ENCODE assay signal across 1 cellular context in the genomic region with DNA sequence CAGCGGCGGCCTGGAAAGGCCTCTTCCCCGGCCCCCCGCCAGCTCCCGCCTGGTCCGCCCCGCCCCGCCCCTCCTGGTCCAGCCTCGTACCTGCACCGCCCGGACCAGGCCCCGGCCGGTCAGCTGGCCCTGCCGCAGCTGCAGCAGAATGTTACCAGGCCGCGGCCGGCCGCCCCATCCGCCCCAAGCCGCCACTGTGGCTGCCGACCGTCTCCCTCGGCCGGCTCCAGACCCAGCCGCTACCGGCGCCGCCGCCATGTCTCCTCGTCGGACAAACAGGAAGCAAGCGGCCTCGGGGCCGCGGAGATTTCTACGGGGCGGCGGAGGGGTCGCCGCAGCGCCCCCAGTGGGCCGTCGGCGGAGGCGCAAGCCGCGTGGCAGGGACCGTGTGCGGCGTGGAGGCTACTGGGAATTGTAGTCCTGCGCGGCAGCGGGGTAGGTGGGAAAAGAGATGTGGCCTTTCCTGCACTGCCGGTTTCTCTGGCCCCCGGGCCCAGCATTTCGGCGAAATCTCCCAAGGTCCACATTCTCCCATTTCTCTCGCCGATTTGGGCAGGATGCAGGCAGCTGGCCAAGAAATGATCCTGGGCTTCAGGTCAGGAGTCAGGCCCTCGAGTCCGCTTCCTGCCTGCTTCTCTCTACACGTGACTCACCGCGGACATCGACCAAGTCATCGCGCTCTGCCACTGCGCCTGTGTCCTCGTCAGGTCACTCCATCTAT.
TF ChIP-seq lines count a peak whose summit lies in the region.

A gene with protein sequence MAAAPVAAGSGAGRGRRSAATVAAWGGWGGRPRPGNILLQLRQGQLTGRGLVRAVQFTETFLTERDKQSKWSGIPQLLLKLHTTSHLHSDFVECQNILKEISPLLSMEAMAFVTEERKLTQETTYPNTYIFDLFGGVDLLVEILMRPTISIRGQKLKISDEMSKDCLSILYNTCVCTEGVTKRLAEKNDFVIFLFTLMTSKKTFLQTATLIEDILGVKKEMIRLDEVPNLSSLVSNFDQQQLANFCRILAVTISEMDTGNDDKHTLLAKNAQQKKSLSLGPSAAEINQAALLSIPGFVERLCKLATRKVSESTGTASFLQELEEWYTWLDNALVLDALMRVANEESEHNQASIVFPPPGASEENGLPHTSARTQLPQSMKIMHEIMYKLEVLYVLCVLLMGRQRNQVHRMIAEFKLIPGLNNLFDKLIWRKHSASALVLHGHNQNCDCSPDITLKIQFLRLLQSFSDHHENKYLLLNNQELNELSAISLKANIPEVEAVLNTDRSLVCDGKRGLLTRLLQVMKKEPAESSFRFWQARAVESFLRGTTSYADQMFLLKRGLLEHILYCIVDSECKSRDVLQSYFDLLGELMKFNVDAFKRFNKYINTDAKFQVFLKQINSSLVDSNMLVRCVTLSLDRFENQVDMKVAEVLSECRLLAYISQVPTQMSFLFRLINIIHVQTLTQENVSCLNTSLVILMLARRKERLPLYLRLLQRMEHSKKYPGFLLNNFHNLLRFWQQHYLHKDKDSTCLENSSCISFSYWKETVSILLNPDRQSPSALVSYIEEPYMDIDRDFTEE (minus strand): TSS at position 284 of the 721 bp plus-strand sequence. CDS start 26 bp downstream, at position 258.

TF ChIP-seq in HepG2, 621 proteins besides CTCF, POLR2A, EP300 and RAD21 (continued from another document and continues in another):
- TF ChIP-seq HES4 (CRISPR knock-in tag; IDR thresholded peaks at IDR 0.05; ENCODE audit: borderline replicate concordance) (peak; percentile 98), THAP9 (CRISPR knock-in tag; IDR thresholded peaks at IDR 0.05; ENCODE audit: borderline replicate concordance) (peak; percentile 83), ZNF567 (CRISPR knock-in tag; IDR thresholded peaks at IDR 0.05; ENCODE audit: borderline replicate concordance) (no peak; the same call in 1 of the 2 replicates), FOXO1 (CRISPR knock-in tag; IDR thresholded peaks at IDR 0.05) (peak; percentile 46; the same call in 1 of the 2 replicates), HNRNPUL1 (IDR thresholded peaks at IDR 0.05; ENCODE audit: low read depth, low read length) (0 out of 2 replicates have a peak, but pooled peaks have one; percentile 91), MLXIP (CRISPR knock-in tag; IDR thresholded peaks at IDR 0.05; ENCODE audit: borderline replicate concordance) (peak; percentile 90), SP4 (CRISPR knock-in tag; IDR thresholded peaks at IDR 0.05) (peak; percentile 94), ZNF549 (CRISPR knock-in tag; IDR thresholded peaks at IDR 0.05) (peak; percentile 82; the same call in 1 of the 2 replicates), ZNF33B (CRISPR knock-in tag; IDR thresholded peaks at IDR 0.05) (peak; percentile 24; the same call in 1 of the 2 replicates), ZFY (CRISPR knock-in tag; IDR thresholded peaks at IDR 0.05) (peak; percentile 99), CSRNP1 (CRISPR knock-in tag; IDR thresholded peaks at IDR 0.05) (0 out of 2 replicates have a peak, but pooled peaks have one; percentile 77), ZBTB38 (CRISPR knock-in tag; IDR thresholded peaks at IDR 0.05) (peak; percentile 97), MAFK (conservative IDR thresholded peaks at IDR 0.05 in 1 of 2, IDR thresholded peaks at IDR 0.05 in 1 of 2; ENCODE audit: low read length in 2 of 2) (no peak), ZNF619 (CRISPR knock-in tag; IDR thresholded peaks at IDR 0.05) (peak; percentile 82)
- TF ChIP-seq, protein P1, sequence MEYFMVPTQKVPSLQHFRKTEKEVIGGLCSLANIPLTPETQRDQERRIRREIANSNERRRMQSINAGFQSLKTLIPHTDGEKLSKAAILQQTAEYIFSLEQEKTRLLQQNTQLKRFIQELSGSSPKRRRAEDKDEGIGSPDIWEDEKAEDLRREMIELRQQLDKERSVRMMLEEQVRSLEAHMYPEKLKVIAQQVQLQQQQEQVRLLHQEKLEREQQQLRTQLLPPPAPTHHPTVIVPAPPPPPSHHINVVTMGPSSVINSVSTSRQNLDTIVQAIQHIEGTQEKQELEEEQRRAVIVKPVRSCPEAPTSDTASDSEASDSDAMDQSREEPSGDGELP (IDR thresholded peaks at IDR 0.05; ENCODE audit: borderline replicate concordance, low read depth) = peak; percentile 52; the same call in 1 of the 2 replicates
- TF ChIP-seq, protein P2, sequence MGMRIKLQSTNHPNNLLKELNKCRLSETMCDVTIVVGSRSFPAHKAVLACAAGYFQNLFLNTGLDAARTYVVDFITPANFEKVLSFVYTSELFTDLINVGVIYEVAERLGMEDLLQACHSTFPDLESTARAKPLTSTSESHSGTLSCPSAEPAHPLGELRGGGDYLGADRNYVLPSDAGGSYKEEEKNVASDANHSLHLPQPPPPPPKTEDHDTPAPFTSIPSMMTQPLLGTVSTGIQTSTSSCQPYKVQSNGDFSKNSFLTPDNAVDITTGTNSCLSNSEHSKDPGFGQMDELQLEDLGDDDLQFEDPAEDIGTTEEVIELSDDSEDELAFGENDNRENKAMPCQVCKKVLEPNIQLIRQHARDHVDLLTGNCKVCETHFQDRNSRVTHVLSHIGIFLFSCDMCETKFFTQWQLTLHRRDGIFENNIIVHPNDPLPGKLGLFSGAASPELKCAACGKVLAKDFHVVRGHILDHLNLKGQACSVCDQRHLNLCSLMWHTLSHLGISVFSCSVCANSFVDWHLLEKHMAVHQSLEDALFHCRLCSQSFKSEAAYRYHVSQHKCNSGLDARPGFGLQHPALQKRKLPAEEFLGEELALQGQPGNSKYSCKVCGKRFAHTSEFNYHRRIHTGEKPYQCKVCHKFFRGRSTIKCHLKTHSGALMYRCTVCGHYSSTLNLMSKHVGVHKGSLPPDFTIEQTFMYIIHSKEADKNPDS (CRISPR knock-in tag; IDR thresholded peaks at IDR 0.05) = peak; percentile 46; the same call in 1 of the 2 replicates
- TF ChIP-seq, protein P3, sequence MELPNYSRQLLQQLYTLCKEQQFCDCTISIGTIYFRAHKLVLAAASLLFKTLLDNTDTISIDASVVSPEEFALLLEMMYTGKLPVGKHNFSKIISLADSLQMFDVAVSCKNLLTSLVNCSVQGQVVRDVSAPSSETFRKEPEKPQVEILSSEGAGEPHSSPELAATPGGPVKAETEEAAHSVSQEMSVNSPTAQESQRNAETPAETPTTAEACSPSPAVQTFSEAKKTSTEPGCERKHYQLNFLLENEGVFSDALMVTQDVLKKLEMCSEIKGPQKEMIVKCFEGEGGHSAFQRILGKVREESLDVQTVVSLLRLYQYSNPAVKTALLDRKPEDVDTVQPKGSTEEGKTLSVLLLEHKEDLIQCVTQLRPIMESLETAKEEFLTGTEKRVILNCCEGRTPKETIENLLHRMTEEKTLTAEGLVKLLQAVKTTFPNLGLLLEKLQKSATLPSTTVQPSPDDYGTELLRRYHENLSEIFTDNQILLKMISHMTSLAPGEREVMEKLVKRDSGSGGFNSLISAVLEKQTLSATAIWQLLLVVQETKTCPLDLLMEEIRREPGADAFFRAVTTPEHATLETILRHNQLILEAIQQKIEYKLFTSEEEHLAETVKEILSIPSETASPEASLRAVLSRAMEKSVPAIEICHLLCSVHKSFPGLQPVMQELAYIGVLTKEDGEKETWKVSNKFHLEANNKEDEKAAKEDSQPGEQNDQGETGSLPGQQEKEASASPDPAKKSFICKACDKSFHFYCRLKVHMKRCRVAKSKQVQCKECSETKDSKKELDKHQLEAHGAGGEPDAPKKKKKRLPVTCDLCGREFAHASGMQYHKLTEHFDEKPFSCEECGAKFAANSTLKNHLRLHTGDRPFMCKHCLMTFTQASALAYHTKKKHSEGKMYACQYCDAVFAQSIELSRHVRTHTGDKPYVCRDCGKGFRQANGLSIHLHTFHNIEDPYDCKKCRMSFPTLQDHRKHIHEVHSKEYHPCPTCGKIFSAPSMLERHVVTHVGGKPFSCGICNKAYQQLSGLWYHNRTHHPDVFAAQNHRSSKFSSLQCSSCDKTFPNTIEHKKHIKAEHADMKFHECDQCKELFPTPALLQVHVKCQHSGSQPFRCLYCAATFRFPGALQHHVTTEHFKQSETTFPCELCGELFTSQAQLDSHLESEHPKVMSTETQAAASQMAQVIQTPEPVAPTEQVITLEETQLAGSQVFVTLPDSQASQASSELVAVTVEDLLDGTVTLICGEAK (IDR thresholded peaks at IDR 0.05) = no peak
- TF ChIP-seq, protein P3 (CRISPR knock-in tag; IDR thresholded peaks at IDR 0.05) = peak; percentile 91
